ENCODE assay signal across 8 cellular contexts in the genomic region with DNA sequence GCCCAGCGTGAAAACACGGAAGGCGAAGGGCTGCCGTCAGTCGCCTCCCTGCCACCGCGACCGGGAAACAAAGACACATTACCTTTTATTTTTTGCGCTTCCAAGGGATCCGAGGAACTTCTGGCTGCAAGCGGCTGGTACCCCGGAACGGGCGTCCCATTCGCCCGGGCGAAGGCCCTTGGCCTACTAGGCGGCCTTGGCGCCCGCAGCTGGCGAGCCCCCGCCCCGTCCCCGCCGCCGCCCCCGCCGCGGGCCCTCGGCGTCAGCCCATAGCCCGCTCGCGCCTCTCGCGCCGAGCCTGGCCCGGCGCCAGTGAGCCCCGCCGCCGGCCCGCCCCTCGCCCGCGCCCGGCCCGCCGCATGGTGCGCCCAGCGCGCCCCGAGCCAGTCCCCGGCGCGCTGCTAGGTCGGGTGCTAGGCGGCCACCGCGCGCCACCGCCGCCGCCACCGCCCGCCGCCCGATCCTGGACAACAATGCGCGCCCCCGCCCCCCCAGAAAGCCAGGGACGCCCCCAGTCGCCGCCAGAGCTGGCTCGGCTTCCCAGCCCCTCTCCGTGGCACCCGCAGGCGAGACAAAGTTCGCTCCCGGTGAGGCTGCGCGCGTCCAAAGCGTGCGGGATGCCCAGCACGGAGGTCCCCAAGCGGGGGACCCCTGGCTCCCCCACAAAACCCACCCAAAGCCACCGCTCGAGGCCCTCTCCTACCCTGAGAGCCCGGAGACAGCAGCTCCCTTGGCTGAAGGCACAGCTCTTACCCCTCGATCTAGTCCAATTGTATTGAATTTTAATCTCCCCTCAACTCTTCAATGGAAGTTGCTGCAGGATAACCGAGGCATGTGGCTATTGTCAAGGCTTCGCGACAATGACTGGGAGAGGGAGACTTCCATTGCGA.
DNase-seq lines count a peak whose midpoint lies in the region; ATAC-seq and TF ChIP-seq lines count a peak whose summit lies in the region.

No MANE protein-coding gene starts in this region.

- peak overlapping the region; percentile 73 for H3K4me3 Mint-ChIP-seq in chondrocyte (ENCODE audit: unreplicated experiment)

- H3K4me3 ChIP-seq in right lobe of liver: peak overlapping the region; percentile 25 to 46 (median 33)
- H3K4me3 ChIP-seq in thymus (ENCODE audit: low read length): peak overlapping the region; percentile 39

- H3K9me3 ChIP-seq in right lobe of liver (no peaks in the 10 kb centered on the region), thymus (ENCODE audit: control insufficient read depth) (no peaks in the 10 kb centered on the region)

- H3K27ac ChIP-seq in right lobe of liver: peak overlapping the region in 2 of 3 donors; percentile 51 to 79
- no peak overlapping the region for H3K27ac ChIP-seq in thymus (ENCODE audit: low read depth)

- H3K36me3 Mint-ChIP-seq in chondrocyte (ENCODE audit: low read depth): peaks cover 14% of the 10 kb centered on the region

- no peaks in the 10 kb centered on the region for H3K4me1 ChIP-seq in right lobe of liver
- H3K4me1 ChIP-seq in thymus (ENCODE audit: control insufficient read depth, insufficient read depth, low read length): no peaks in the 10 kb centered on the region

- 6% methylated on average over 15 of the region's 95 CpGs for WGBS in right lobe of liver (ENCODE audit: insufficient coverage, low coverage, low lambda C conversion rate, missing lambda C conversion rate)
- WGBS in thymus: 3% methylated on average over 95 of the region's 95 CpGs

- no peaks in the 10 kb centered on the region for H3K27me3 ChIP-seq in right lobe of liver
- peaks cover 38% of the 10 kb centered on the region for H3K27me3 ChIP-seq in thymus (ENCODE audit: control insufficient read depth, insufficient read depth)

- ATAC-seq in right lobe of liver (peak; percentile 31 to 50 (median 42)), HG03457 (IDR thresholded peaks at IDR 0.05; ENCODE audit: unreplicated experiment) (no peak)

- TF ChIP-seq POLR2A in right lobe of liver (IDR thresholded peaks at IDR 0.05): no peak

- peaks cover 71% of the 10 kb centered on the region for H3K4me1 Mint-ChIP-seq in chondrocyte (ENCODE audit: low read depth)

- H3K27me3 Mint-ChIP-seq in chondrocyte (ENCODE audit: low read depth): no peaks in the 10 kb centered on the region

- H3K36me3 ChIP-seq in right lobe of liver (no peaks in the 10 kb centered on the region), thymus (ENCODE audit: control insufficient read depth, insufficient read depth) (no peaks in the 10 kb centered on the region)

- TF ChIP-seq CTCF in chondrocyte (IDR thresholded peaks at IDR 0.05) (no peak), right lobe of liver (IDR thresholded peaks at IDR 0.05) (no peak)

- intact Hi-C loops in right lobe of liver (cut with DNase I): no loop called here

- peak overlapping the region; percentile 90 for H3K27ac Mint-ChIP-seq in chondrocyte (ENCODE audit: unreplicated experiment)

- DNase-seq in D341Med (ENCODE audit: low spot score) (peak; percentile 55), NCI-H1092 treated with DMSO at 0.1 percent for 48 hours (lab: John Stamatoyannopoulos, UW) (peak; percentile 9), chondrocyte (ENCODE audit: low spot score) (no peak), right lobe of liver (peak in 1 of 3 donors; percentile 34), activated gamma-delta T cell treated with Interleukin-2 at 50 U/mL for 16 hours (no peak), NCI-H2029 treated with DMSO at 0.1 percent for 48 hours (lab: John Stamatoyannopoulos, UW) (no peak)

- H3K9me3 Mint-ChIP-seq in chondrocyte (ENCODE audit: low read depth): no peaks in the 10 kb centered on the region

Comparison
In these comparisons a context has a peak if more than half of its experiments do, and no peak if none do; other contexts are left out.
1. DNase-seq: peak in D341Med (single experiment) and NCI-H1092 treated with DMSO at 0.1 percent for 48 hours (single experiment); none in chondrocyte (single experiment), activated gamma-delta T cell treated with Interleukin-2 at 50 U/mL for 16 hours (single experiment) and NCI-H2029 treated with DMSO at 0.1 percent for 48 hours (single experiment).